In genomic region chr12:13171921-13172859, GRCh38 we compare ENCODE assay signal across 8 cellular contexts. TPM values are rescaled to one million over a fixed set of nuclear protein-coding genes. Genes with fewer than 3 reads are reported as not detected.
A peak's percentile ranks its signal among the peaks of the same experiment; 100 is the strongest.
DNase-seq lines count a peak whose midpoint lies in the region; ATAC-seq and TF ChIP-seq lines count a peak whose summit lies in the region.

No MANE protein-coding gene starts in this region.

- peak; percentile 41 for ATAC-seq in HG02763 (IDR thresholded peaks at IDR 0.05; ENCODE audit: unreplicated experiment)
- no peak for ATAC-seq in activated CD8-positive, alpha-beta memory T cell treated with anti-CD3 and anti-CD28 coated beads, Interleukin-2, amount 10 ng/mL, durations not matched to agents 7 days and 5 days

- DNase-seq in EH (ENCODE audit: low read depth) (peak; percentile 72), MCF 10A (ENCODE audit: unreplicated experiment) (peak; percentile 91), myocyte (ENCODE audit: low read depth) (peak; percentile 46), amniotic stem cell (lab: John Stamatoyannopoulos, UW) (no peak), BE2C (no peak)
- no peak for DNase-seq in activated CD4-positive, CD25-positive, alpha-beta regulatory T cell treated with anti-CD3 and anti-CD28 coated beads, Interleukin-2, amount 50 U/mL, for 72 hours
- DNase-seq in activated CD8-positive, alpha-beta memory T cell treated with anti-CD3 and anti-CD28 coated beads, Interleukin-2, amount 10 ng/mL, durations not matched to agents 7 days and 5 days: no peak

- no TSS peak for BruUV-seq in MCF 10A (replicated peaks; lab: Mats Ljungman, UMichigan)

- intact Hi-C loops in MCF 10A (cut with micrococcal nuclease): loop anchor here (2.0 to 5.0 kb wide), 2 partner anchors 35 to 73 kb away; no protein-coding TSS in a partner anchor

- TF ChIP-seq CTCF in MCF 10A (IDR thresholded peaks at IDR 0.05; ENCODE audit: unreplicated experiment) (no peak), BE2C (IDR thresholded peaks at IDR 0.05; ENCODE audit: low read depth, low read length) (no peak)

- H3K27me3 Mint-ChIP-seq in MCF 10A (ENCODE audit: insufficient read depth, unreplicated experiment): no peaks in the 10 kb centered on the region
- H3K27me3 Mint-ChIP-seq in activated CD8-positive, alpha-beta memory T cell treated with anti-CD3 and anti-CD28 coated beads, Interleukin-2, amount 10 ng/mL, durations not matched to agents 7 days and 5 days: peaks cover 61% of the 10 kb centered on the region

- peak overlapping the region; percentile 90 for H3K27ac Mint-ChIP-seq in MCF 10A (ENCODE audit: low read depth, unreplicated experiment)
- no peak overlapping the region for H3K27ac Mint-ChIP-seq in activated CD8-positive, alpha-beta memory T cell treated with anti-CD3 and anti-CD28 coated beads, Interleukin-2, amount 10 ng/mL, durations not matched to agents 7 days and 5 days

- no peaks in the 10 kb centered on the region for H3K9me3 ChIP-seq in BE2C

- H3K4me3 ChIP-seq in BE2C (ENCODE audit: low read depth, low read length): no peak overlapping the region

- no peaks in the 10 kb centered on the region for H3K4me1 ChIP-seq in BE2C

- H3K4me1 Mint-ChIP-seq in MCF 10A (ENCODE audit: insufficient read depth, unreplicated experiment): peaks cover 60% of the 10 kb centered on the region
- peaks cover 25% of the 10 kb centered on the region for H3K4me1 Mint-ChIP-seq in activated CD8-positive, alpha-beta memory T cell treated with anti-CD3 and anti-CD28 coated beads, Interleukin-2, amount 10 ng/mL, durations not matched to agents 7 days and 5 days

- POLR2A ChIA-PET in MCF 10A (lab: Yijun Ruan, JAX): interaction anchor here (0.9 to 11.1 kb wide), 14 partner anchors 7 to 272 kb away, joined by 3 to 364 read pairs (median 6); partner anchors contain the start of genes EMP1 and GSG1

- no peaks in the 10 kb centered on the region for H3K36me3 ChIP-seq in BE2C

- no peaks in the 10 kb centered on the region for H3K36me3 Mint-ChIP-seq in MCF 10A (ENCODE audit: insufficient read depth, unreplicated experiment)
- peaks cover 1% of the 10 kb centered on the region for H3K36me3 Mint-ChIP-seq in activated CD8-positive, alpha-beta memory T cell treated with anti-CD3 and anti-CD28 coated beads, Interleukin-2, amount 10 ng/mL, durations not matched to agents 7 days and 5 days

- CTCF ChIA-PET in MCF 10A (lab: Yijun Ruan, JAX): interaction anchor here (1.0 to 1.8 kb wide), 6 partner anchors 10 to 1201 kb away, joined by 3 to 11 read pairs (median 4); no protein-coding TSS in a partner anchor
- CTCF ChIA-PET in activated CD8-positive, alpha-beta memory T cell treated with anti-CD3 and anti-CD28 coated beads, Interleukin-2, amount 10 ng/mL, durations not matched to agents 7 days and 5 days (lab: Charles Lee): interaction anchor here (2.1 kb wide), 1 partner anchor 40 kb away, joined by 7 read pairs; no protein-coding TSS in a partner anchor

- H3K9me3 Mint-ChIP-seq in MCF 10A (ENCODE audit: unreplicated experiment): no peaks in the 10 kb centered on the region
- H3K9me3 Mint-ChIP-seq in activated CD8-positive, alpha-beta memory T cell treated with anti-CD3 and anti-CD28 coated beads, Interleukin-2, amount 10 ng/mL, durations not matched to agents 7 days and 5 days (ENCODE audit: low read depth): peaks cover 5% of the 10 kb centered on the region

- H3K27me3 ChIP-seq in BE2C: peaks cover 41% of the 10 kb centered on the region

- peak overlapping the region; percentile 7 for H3K4me3 Mint-ChIP-seq in MCF 10A (ENCODE audit: unreplicated experiment)
- no peak overlapping the region for H3K4me3 Mint-ChIP-seq in activated CD8-positive, alpha-beta memory T cell treated with anti-CD3 and anti-CD28 coated beads, Interleukin-2, amount 10 ng/mL, durations not matched to agents 7 days and 5 days

RNA-seq across cellular contexts. Expression of gene EMP1, which starts 24.3 kb away (rescaled TPM):
- 193 and 230 TPM in 2 replicates for total RNA-seq in MCF 10A (2022)
- total RNA-seq in myocyte: 54.9 and 141 TPM in 2 replicates
- polyA plus RNA-seq in myocyte (2012): 267 TPM
- polyA plus RNA-seq in BE2C (2012; ENCODE audit: insufficient read depth, insufficient read length, low read depth): 0.52 TPM
- 1 to 10 TPM; 6.1 to 8.8 TPM for total RNA-seq in activated CD8-positive, alpha-beta memory T cell treated with anti-CD3 and anti-CD28 coated beads, Interleukin-2, amount 10 ng/mL, durations not matched to agents 7 days and 5 days

Comparison
In these comparisons a context has a peak if more than half of its experiments do, and no peak if none do; other contexts are left out.
1. DNase-seq: peak in EH (single experiment), MCF 10A (single experiment) and myocyte (single experiment); none in amniotic stem cell (single experiment), activated CD4-positive, CD25-positive, alpha-beta regulatory T cell treated with anti-CD3 and anti-CD28 coated beads, Interleukin-2, amount 50 U/mL, for 72 hours (single experiment), BE2C (single experiment) and activated CD8-positive, alpha-beta memory T cell treated with anti-CD3 and anti-CD28 coated beads, Interleukin-2, amount 10 ng/mL, durations not matched to agents 7 days and 5 days (single experiment).